14 cellular contexts compared by ENCODE assay signal in genomic region chr14:103856105-103856504, GRCh38. TPM values are rescaled to one million over a fixed set of nuclear protein-coding genes. Genes with fewer than 3 reads are reported as not detected.
A peak's percentile ranks its signal among the peaks of the same experiment; 100 is the strongest.
DNase-seq lines count a peak whose midpoint lies in the region; ATAC-seq, FAIRE-seq and TF ChIP-seq lines count a peak whose summit lies in the region.
"Had no signal": no experiment of that assay in that cellular context is flagged by ENCODE, and none has a peak within 500 bp of the region (broad histone marks: within the 10 kb centered on the region; RNA-seq: fewer than 3 reads in every experiment).

No MANE protein-coding gene starts in this region.

- H3K4me3 ChIP-seq in heart left ventricle, result no peak overlapping the region
- no peak overlapping the region for H3K4me3 ChIP-seq in K562
- H3K4me3 ChIP-seq in lower lobe of right lung, result no peak overlapping the region
- no peak overlapping the region for H3K4me3 ChIP-seq in uterus

- H3K4me2 ChIP-seq in K562 (ENCODE audit: insufficient read depth, low read length), result no peak overlapping the region

- CTCF ChIA-PET in K562 (lab: Yijun Ruan, JAX; ENCODE audit: low intra/inter-chr PET ratio), result no interaction called here

- H3K36me3 ChIP-seq in heart left ventricle (no peaks in the 10 kb centered on the region), K562 (ENCODE audit: control insufficient read depth, insufficient read depth, low read length) (no peaks in the 10 kb centered on the region), lower lobe of right lung (no peaks in the 10 kb centered on the region), uterus (no peaks in the 10 kb centered on the region)

- H3K9me1 ChIP-seq in K562 (ENCODE audit: control insufficient read depth, insufficient read depth, low read length), result no peaks in the 10 kb centered on the region

- H3K9me3 ChIP-seq in heart left ventricle (no peaks in the 10 kb centered on the region), K562 (replicated peaks; ENCODE audit: control insufficient read depth, insufficient read depth, low read depth, low read length) (no peaks in the 10 kb centered on the region), lower lobe of right lung (no peaks in the 10 kb centered on the region), uterus (no peaks in the 10 kb centered on the region)

- FAIRE-seq in K562 (lab: Jason Lieb, UNC) (no peak), HTR-8/SVneo (lab: Jason Lieb, UNC) (no peak)
- FAIRE-seq: D721Med had no signal

- H3K9ac ChIP-seq in K562 (ENCODE audit: insufficient read depth in 1 of 2, low read depth in 2 of 2, low read length in 2 of 2), result no peak overlapping the region; a peak in 1 of 4 replicates

- peak overlapping the region; percentile 2 for H3K27ac Mint-ChIP-seq in type B pancreatic cell
- H3K27ac Mint-ChIP-seq: T-helper 1 cell treated with Interleukin-12 subunit alpha and Interleukin-12 subunit beta and Interleukin-4 antibody, amounts not matched to agents 30 μg/mL and 1 μg/mL, for 36 hours had no signal

- TF ChIP-seq POLR2A in heart left ventricle (IDR thresholded peaks at IDR 0.05), result no peak
- TF ChIP-seq POLR2A in K562 (conservative IDR thresholded peaks at IDR 0.05), result no peak
- no peak for TF ChIP-seq POLR2A in uterus (IDR thresholded peaks at IDR 0.05)

- H3K4me1 ChIP-seq in heart left ventricle (peaks cover 5 to 38% (median 20%) of the 10 kb centered on the region in 12 donors), K562 (replicated peaks in 1 of 2; ENCODE audit: control insufficient read depth in 2 of 2, insufficient read depth in 2 of 2, low read length in 2 of 2) (peaks cover 0 to 14% of the 10 kb centered on the region in 2 experiments; a peak in 2 of 5 replicates), lower lobe of right lung (peaks cover 36% of the 10 kb centered on the region), uterus (no peaks in the 10 kb centered on the region)

- 89 to 93% (median 90%) methylated on average over 6 to 8 of the region's 8 CpGs for WGBS in heart left ventricle, 4 donors
- WGBS in K562 (ENCODE audit: insufficient coverage, low coverage, missing lambda C conversion rate), result 46% methylated on average over 7 of the region's 8 CpGs

- H3K27me3 ChIP-seq in heart left ventricle, result no peaks in the 10 kb centered on the region
- peaks cover 0 to 11% of the 10 kb centered on the region in 2 experiments; a peak in 2 of 5 replicates for H3K27me3 ChIP-seq in K562 (ENCODE audit: control insufficient read depth in 2 of 2, insufficient read depth in 2 of 2, low read length in 2 of 2)
- H3K27me3 ChIP-seq in lower lobe of right lung (ENCODE audit: low read depth), result no peaks in the 10 kb centered on the region
- no peaks in the 10 kb centered on the region for H3K27me3 ChIP-seq in uterus

- no peak for TF ChIP-seq EP300 in K562 (IDR thresholded peaks at IDR 0.05; ENCODE audit: low read length)

- H3K79me2 ChIP-seq in K562 (ENCODE audit: control insufficient read depth, insufficient read depth, low read length), result no peaks in the 10 kb centered on the region

- H3K36me3 Mint-ChIP-seq in type B pancreatic cell, result no peaks in the 10 kb centered on the region

- no peak overlapping the region for H3K4me3 Mint-ChIP-seq in type B pancreatic cell
- H3K4me3 Mint-ChIP-seq: activated T-cell treated with anti-CD3 and anti-CD28 coated beads, Interleukin-2, amount 50 U/mL, for 4 hours; T-helper 1 cell treated with Interleukin-12 subunit alpha and Interleukin-12 subunit beta and Interleukin-4 antibody, amounts not matched to agents 30 μg/mL and 1 μg/mL, for 36 hours had no signal

- in situ Hi-C loops in K562 (cut with MboI), result no loop called here

- intact Hi-C loops in heart left ventricle (cut with DNase I), result no loop called here
- intact Hi-C loops in Right ventricle myocardium inferior (cut with DNase I), result no loop called here
- intact Hi-C loops in K562 (cut with micrococcal nuclease), result no loop called here
- intact Hi-C loops in lower lobe of right lung (cut with DNase I), result no loop called here
- intact Hi-C loops in uterus (cut with DNase I; ENCODE audit: low total_unique reads), result no loop called here

- no TSS peak for BruUV-seq in K562 (replicated peaks; lab: Mats Ljungman, UMichigan)

- POLR2A ChIA-PET in K562 (lab: Yijun Ruan, JAX), result interaction anchor here (0.6 kb wide), 1 partner anchor 1384 kb away, joined by 3 read pairs; no protein-coding TSS in a partner anchor

- no peak for ATAC-seq in heart left ventricle
- ATAC-seq in Right ventricle myocardium inferior, result no peak
- peak; percentile 62 for ATAC-seq in K562
- no peak for ATAC-seq in lower lobe of right lung
- ATAC-seq in GM19397 (IDR thresholded peaks at IDR 0.05; ENCODE audit: unreplicated experiment), result no peak
- ATAC-seq: activated T-cell treated with anti-CD3 and anti-CD28 coated beads, Interleukin-2, amount 50 U/mL, for 4 hours had no signal

- peaks cover 29% of the 10 kb centered on the region for H3K4me1 Mint-ChIP-seq in type B pancreatic cell (ENCODE audit: unreplicated experiment)

- H3K9me3 Mint-ChIP-seq in type B pancreatic cell, result no peaks in the 10 kb centered on the region
- H3K9me3 Mint-ChIP-seq: activated T-cell treated with anti-CD3 and anti-CD28 coated beads, Interleukin-2, amount 50 U/mL, for 4 hours; T-helper 1 cell treated with Interleukin-12 subunit alpha and Interleukin-12 subunit beta and Interleukin-4 antibody, amounts not matched to agents 30 μg/mL and 1 μg/mL, for 36 hours had no signal

- DNase-seq in heart left ventricle, result no peak
- no peak for DNase-seq in Right ventricle myocardium inferior (ENCODE audit: missing footprints)
- no peak for DNase-seq in K562 (ENCODE audit: extremely low read depth in 1 of 4, low spot score in 3 of 4)
- peak; percentile 44 for DNase-seq in lower lobe of right lung
- no peak for DNase-seq in type B pancreatic cell (ENCODE audit: extremely low spot score, unreplicated experiment)
- no peak for DNase-seq in uterus
- DNase-seq in HTR-8/SVneo (ENCODE audit: insufficient read length, low spot score), result no peak
- DNase-seq: activated CD4-positive, alpha-beta T cell treated with anti-CD3 and anti-CD28 coated beads for 48 hours; activated T-cell treated with anti-CD3 and anti-CD28 coated beads, Interleukin-2, amount 50 U/mL, for 4 hours; NCI-H1048; occipital lobe had no signal

- H4K20me1 ChIP-seq in K562 (replicated peaks; ENCODE audit: control insufficient read depth, insufficient read depth, low read length), result no peaks in the 10 kb centered on the region

- H3K27ac ChIP-seq in heart left ventricle, result peak overlapping the region in 8 of 12 donors; percentile 36 to 79 (median 65)
- H3K27ac ChIP-seq in K562 (ENCODE audit: extremely low read depth, low read depth, low read length), result no peak overlapping the region
- peak overlapping the region; percentile 70 for H3K27ac ChIP-seq in lower lobe of right lung
- H3K27ac ChIP-seq in uterus, result no peak overlapping the region

- TF ChIP-seq CTCF in heart left ventricle (IDR thresholded peaks at IDR 0.05) (no peak), K562 (IDR thresholded peaks at IDR 0.05 in 2 of 3, conservative IDR thresholded peaks at IDR 0.05 in 1 of 3; ENCODE audit: insufficient read depth in 2 of 3, low read depth in 1 of 3, low read length in 3 of 3) (no peak; a peak in 1 of 6 replicates), lower lobe of right lung (IDR thresholded peaks at IDR 0.05) (no peak), type B pancreatic cell (conservative IDR thresholded peaks at IDR 0.05) (no peak), uterus (IDR thresholded peaks at IDR 0.05) (no peak)

- no peak overlapping the region for H2AFZ ChIP-seq in K562 (ENCODE audit: low read depth, low read length)

- 0 out of 4 replicates have a peak, but pooled peaks of 1 of the 2 experiments have one; percentile 11 for TF ChIP-seq RAD21 in K562 (CRISPR knock-in tag; conservative IDR thresholded peaks at IDR 0.05 in 1 of 2, IDR thresholded peaks at IDR 0.05 in 1 of 2)

- H3K27me3 Mint-ChIP-seq in type B pancreatic cell, result no peaks in the 10 kb centered on the region

TF ChIP-seq in K562, 482 proteins besides CTCF, POLR2A, EP300 and RAD21:
- TF ChIP-seq EP400 (IDR thresholded peaks at IDR 0.05) (no peak), ZFP36 (IDR thresholded peaks at IDR 0.05; ENCODE audit: low read depth, low read length, partially characterized antibody) (peak; percentile 23)

RNA-seq across cellular contexts. Expression of gene PPP1R13B, which starts 8.7 kb away (rescaled TPM):
- total RNA-seq in heart left ventricle (10 to 100 TPM; 59.0 to 96.2 (median 78.1) TPM), Right ventricle myocardium inferior (101 TPM), K562 (2014; rRNA removed) (0.14 and 0.61 TPM in 2 replicates), K562 (2014; rRNA removed; fragmentation: Illumina TruSeq; extraction: Trizol) (0.16 and 0.22 TPM in 2 replicates), K562 (2015; rRNA removed; fragmentation: Illumina TruSeq; extraction: Trizol) (0.11 and 0.30 TPM in 2 replicates), K562 (2021) (1.1 and 1.7 TPM in 2 replicates), lower lobe of right lung (60.6 TPM), type B pancreatic cell (ENCODE audit: low replicate concordance) (20.4 and 42.0 TPM in 2 replicates), uterus (10 to 100 TPM in 3 of 4 donors, 1 to 10 TPM in 1; 5.6 to 71.6 (median 18.2) TPM)
- polyA plus RNA-seq in heart left ventricle (10 to 100 TPM; 27.5 to 47.6 TPM), K562 (2011; rRNA removed) (0.18 and 0.26 TPM in 2 replicates), K562 (2014; fragmentation: Illumina TruSeq; extraction: Trizol) (0.15 and 0.46 TPM in 2 replicates), K562 (2014; fragmentation: Nextera tagmentation; extraction: Ambion mirVana) (under 1 TPM; 0.03 TPM), K562 (2014; rRNA removed) (0.08 and 0.48 TPM in 2 replicates)
- total RNA-seq in K562 (2011; cell fraction: chromatin; rRNA removed; ENCODE audit: low replicate concordance), result 2.6 and 4.6 TPM in 2 replicates
- total RNA-seq in K562 (2011; cell fraction: nucleolus; rRNA removed), result 1.0 and 1.2 TPM in 2 replicates
- 2.3 and 3.7 TPM in 2 replicates for total RNA-seq in K562 (2011; cell fraction: nucleoplasm; rRNA removed)
- polyA plus RNA-seq in K562 (2011; cell fraction: cytosol; rRNA removed), result 0.25 and 0.28 TPM in 2 replicates
- 0.37 and 0.85 TPM in 2 replicates for polyA plus RNA-seq in K562 (2011; cell fraction: nucleus; rRNA removed)
- 0.35 and 0.57 TPM in 2 replicates for polyA plus RNA-seq in K562 (2012)
- polyA minus RNA-seq in K562 (2011; rRNA and poly(A)+ RNA removed), result 0.90 and 1.1 TPM in 2 replicates
- not detected in 2 replicates for polyA minus RNA-seq in K562 (2011; cell fraction: cytosol; rRNA and poly(A)+ RNA removed)
- polyA minus RNA-seq in K562 (2011; cell fraction: nucleus; rRNA and poly(A)+ RNA removed), result 0.22 and 0.67 TPM in 2 replicates

Comparison
In these comparisons a context has a peak if more than half of its experiments do, and no peak if none do; other contexts are left out.
1. H3K27ac ChIP-seq: peak in heart left ventricle (8 of 12) and lower lobe of right lung (single experiment); none in K562 (single experiment) and uterus (0 of 2).